ENCODE assay signal across 24 cellular contexts in genomic region chr7:96332325-96332724, GRCh38.
"Had no signal": no experiment of that assay in that cellular context is flagged by ENCODE, and none has a peak within 500 bp of the region (broad histone marks: within the 10 kb centered on the region; RNA-seq: fewer than 3 reads in every experiment).

No MANE protein-coding gene starts in this region.

- H3K4me2 ChIP-seq: hepatocyte had no signal

- H3K4me3 Mint-ChIP-seq: dendritic cell treated with granulocyte-macrophage colony-stimulating factor and Interleukin-4, amounts not matched to agents 40 ng/mL and 50 ng/mL, for 4 days; effector memory CD8-positive, alpha-beta T cell; endodermal cell had no signal

- H2AFZ ChIP-seq: hepatocyte had no signal

- ATAC-seq: effector memory CD8-positive, alpha-beta T cell; esophagus mucosa; foreskin keratinocyte; gastrocnemius medialis; gastroesophageal sphincter; heart left ventricle; heart right ventricle had no signal

- H3K27ac ChIP-seq: colonic mucosa, coronary artery, dorsolateral prefrontal cortex, esophagus squamous epithelium, foreskin keratinocyte, gastrocnemius medialis, gastroesophageal sphincter, heart left ventricle, heart right ventricle, hepatocyte had no signal

- H3K4me1 ChIP-seq: colonic mucosa, gastroesophageal sphincter had no signal

- H3K36me3 ChIP-seq: colonic mucosa, esophagus squamous epithelium, gastrocnemius medialis, gastroesophageal sphincter, heart left ventricle, heart right ventricle had no signal

- H3K9me3 ChIP-seq: colonic mucosa, esophagus squamous epithelium, gastrocnemius medialis, gastroesophageal sphincter had no signal

- DNase-seq: colonic mucosa; cortex of kidney; dermis blood vessel endothelial cell; dorsolateral prefrontal cortex; effector CD4-positive, alpha-beta T cell; effector CD8-positive, alpha-beta T cell; effector memory CD4-positive, alpha-beta T cell; effector memory CD8-positive, alpha-beta T cell; endodermal cell; erythroblast; esophagus squamous epithelium; foreskin fibroblast; foreskin keratinocyte; foreskin melanocyte; gastrocnemius medialis; glutamatergic neuron; head of caudate nucleus; heart left ventricle; heart right ventricle had no signal

- H3K9me3 Mint-ChIP-seq: dendritic cell treated with granulocyte-macrophage colony-stimulating factor and Interleukin-4, amounts not matched to agents 40 ng/mL and 50 ng/mL, for 4 days; effector memory CD8-positive, alpha-beta T cell; endodermal cell had no signal

- H3K4me3 ChIP-seq: colonic mucosa, coronary artery, dorsolateral prefrontal cortex, esophagus squamous epithelium, gastrocnemius medialis, gastroesophageal sphincter, heart left ventricle, heart right ventricle, hepatocyte had no signal

- H3K27ac Mint-ChIP-seq: dendritic cell treated with granulocyte-macrophage colony-stimulating factor and Interleukin-4, amounts not matched to agents 40 ng/mL and 50 ng/mL, for 4 days; effector memory CD8-positive, alpha-beta T cell; endodermal cell had no signal

- H3K27me3 ChIP-seq: colonic mucosa, dorsolateral prefrontal cortex, esophagus squamous epithelium, foreskin keratinocyte, gastrocnemius medialis, gastroesophageal sphincter, heart left ventricle, heart right ventricle, hepatocyte had no signal
